27 cellular contexts compared by ENCODE assay signal in the genomic region with DNA sequence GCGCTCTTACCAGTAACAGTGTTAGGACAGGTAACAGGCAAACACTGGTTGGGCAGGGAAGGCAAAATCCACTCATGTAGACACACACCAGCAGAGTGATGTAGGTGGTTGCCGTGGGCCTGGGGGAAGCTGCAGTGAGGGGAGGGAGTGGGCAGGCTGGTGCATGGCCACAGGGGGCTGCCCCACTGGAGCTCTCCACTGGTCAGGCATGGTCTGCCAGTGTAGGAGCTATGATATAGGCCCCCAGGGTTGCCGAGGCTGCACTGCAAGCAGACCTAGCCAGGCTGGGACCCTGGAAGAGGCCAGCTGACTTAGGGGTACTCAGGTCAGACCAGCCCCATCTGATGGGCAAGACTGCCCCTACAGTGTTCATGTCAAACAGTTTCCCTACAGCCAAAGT.
"Had no signal": no experiment of that assay in that cellular context is flagged by ENCODE, and none has a peak within 500 bp of the region (broad histone marks: within the 10 kb centered on the region; RNA-seq: fewer than 3 reads in every experiment).

No MANE protein-coding gene starts in this region.

- H3K4me3 ChIP-seq: coronary artery, dorsolateral prefrontal cortex, esophagus muscularis mucosa, gastroesophageal sphincter, heart left ventricle, hepatocyte, left lung, lung had no signal

- H3K27ac Mint-ChIP-seq: memory B cell had no signal

- H3K79me2 ChIP-seq: hepatocyte had no signal

- H3K27ac ChIP-seq: coronary artery, dorsolateral prefrontal cortex, epithelial cell of prostate, esophagus muscularis mucosa, foreskin keratinocyte, gastroesophageal sphincter, heart left ventricle, hepatocyte, left lung had no signal

- H3K27me3 ChIP-seq: dorsolateral prefrontal cortex, esophagus muscularis mucosa, foreskin keratinocyte, gastroesophageal sphincter, heart left ventricle, hepatocyte, left lung had no signal

- H3K4me3 Mint-ChIP-seq: memory B cell; naive thymus-derived CD8-positive, alpha-beta T cell had no signal

- H3K27me3 Mint-ChIP-seq: memory B cell; naive thymus-derived CD8-positive, alpha-beta T cell had no signal

- H3K36me3 ChIP-seq: esophagus muscularis mucosa, left lung had no signal

- H3K4me1 ChIP-seq: esophagus muscularis mucosa, foreskin keratinocyte, gastroesophageal sphincter, heart left ventricle, left lung had no signal

- FAIRE-seq: colon, endometrium, frontal cortex, islet of Langerhans, keratinocyte had no signal

- H3K9me3 ChIP-seq: esophagus muscularis mucosa, gastroesophageal sphincter had no signal

- DNase-seq: dermis blood vessel endothelial cell; dorsolateral prefrontal cortex; effector CD4-positive, alpha-beta T cell; effector memory CD4-positive, alpha-beta T cell; erythroblast; foreskin keratinocyte; heart left ventricle; hypothalamus; left cardiac atrium; left ventricle myocardium superior; mammary epithelial cell; mesendoderm; midbrain; naive thymus-derived CD8-positive, alpha-beta T cell had no signal

- ATAC-seq: foreskin keratinocyte; gastroesophageal sphincter; heart left ventricle; left cardiac atrium; left lung; left ventricle myocardium superior; naive thymus-derived CD8-positive, alpha-beta T cell had no signal

- H2AFZ ChIP-seq: hepatocyte had no signal

- H3K4me2 ChIP-seq: hepatocyte had no signal
